ENCODE assay signal across 9 cellular contexts in genomic region chr20:49983848-49984408, GRCh38. TPM values are rescaled to one million over a fixed set of nuclear protein-coding genes. Genes with fewer than 3 reads are reported as not detected.
DNase-seq lines count a peak whose midpoint lies in the region; ATAC-seq lines count a peak whose summit lies in the region.
"Had no signal": no experiment of that assay in that cellular context is flagged by ENCODE, and none has a peak within 500 bp of the region (broad histone marks: within the 10 kb centered on the region; RNA-seq: fewer than 3 reads in every experiment).

No MANE protein-coding gene starts in this region.

- ATAC-seq in GM21381 (IDR thresholded peaks at IDR 0.05; ENCODE audit: unreplicated experiment): no peak
- ATAC-seq in GM18511 (IDR thresholded peaks at IDR 0.05; ENCODE audit: unreplicated experiment): no peak

- peak overlapping the region; percentile 97 for H3K4me2 ChIP-seq in BLaER1

- H3K9me3 ChIP-seq in BLaER1 (no peaks in the 10 kb centered on the region), SJCRH30 (replicated peaks) (no peaks in the 10 kb centered on the region), neuron (ENCODE audit: low read length) (no peaks in the 10 kb centered on the region)

- H3K27me3 ChIP-seq in BLaER1: no peaks in the 10 kb centered on the region
- H3K27me3 ChIP-seq in SJCRH30: no peaks in the 10 kb centered on the region
- peaks cover 33% of the 10 kb centered on the region for H3K27me3 ChIP-seq in neuron (ENCODE audit: insufficient read depth, low read length)

- H4K20me1 ChIP-seq in BLaER1: peaks cover 33% of the 10 kb centered on the region; the same call in 1 of the 2 replicates

- H3K9ac ChIP-seq in BLaER1: peak overlapping the region; percentile 94

- H3K4me1 ChIP-seq in BLaER1: peaks cover 88% of the 10 kb centered on the region
- peaks cover 62% of the 10 kb centered on the region for H3K4me1 ChIP-seq in SJCRH30
- H3K4me1 ChIP-seq in neuron (ENCODE audit: insufficient read depth, low read length): peaks cover 25% of the 10 kb centered on the region

- H2AFZ ChIP-seq in neuron (ENCODE audit: low read depth, low read length): no peak overlapping the region

- DNase-seq in SJCRH30 (peak; percentile 32 to 63), fibroblast of peridontal ligament (ENCODE audit: extremely low read depth) (peak; percentile 69), NCI-H187 (lab: John Stamatoyannopoulos, UW) (no peak), NK-92 (lab: John Stamatoyannopoulos, UW; ENCODE audit: unreplicated experiment) (no peak)
- DNase-seq: stimulated activated CD4-positive, alpha-beta T cell treated with anti-CD3 and anti-CD28 coated beads, Interleukin-1b, Interleukin-23, amount 100 ng/mL, for 48 hours had no signal

- H3K27ac ChIP-seq in BLaER1: peak overlapping the region; percentile 90; the same call in 1 of the 2 replicates
- H3K27ac ChIP-seq in SJCRH30: no peak overlapping the region; the same call in 1 of the 2 replicates

- peak overlapping the region; percentile 78 for H3K4me3 ChIP-seq in BLaER1
- peak overlapping the region; percentile 99 for H3K4me3 ChIP-seq in SJCRH30
- peak overlapping the region; percentile 46 for H3K4me3 ChIP-seq in neuron (ENCODE audit: low read length)

- H3K36me3 ChIP-seq in BLaER1 (peaks cover 36% of the 10 kb centered on the region), SJCRH30 (peaks cover 52% of the 10 kb centered on the region), neuron (ENCODE audit: insufficient read depth, low read length) (no peaks in the 10 kb centered on the region)

RNA-seq across cellular contexts. Expression of gene SNAI1, which starts 1.1 kb away (rescaled TPM):
- 29.7 and 30.7 TPM in 2 replicates for total RNA-seq in SJCRH30 (2014; rRNA removed; shearing (Covaris generic))

RNA-seq across cellular contexts. Expression of gene RNF114, which starts 47.7 kb away (rescaled TPM):
- 107 and 108 TPM in 2 replicates for total RNA-seq in SJCRH30 (2014; rRNA removed; shearing (Covaris generic))

Comparison
In these comparisons a context has a peak if more than half of its experiments do, and no peak if none do; other contexts are left out.
1. H3K4me3 ChIP-seq: peak in every context shown above with its lines; median percentile 99 in SJCRH30; 78 in BLaER1; 46 in neuron.
2. DNase-seq: peak in SJCRH30 (2 of 2) and fibroblast of peridontal ligament (single experiment); none in NCI-H187 (0 of 2) and NK-92 (single experiment).